Comparison of ENCODE assay signal across 8 cellular contexts in genomic region chr3:98994128-98994762, GRCh38.
DNase-seq lines count a peak whose midpoint lies in the region; ATAC-seq and TF ChIP-seq lines count a peak whose summit lies in the region.

No MANE protein-coding gene starts in this region.

- H2AFZ ChIP-seq in Loucy (ENCODE audit: low read length) (no peak overlapping the region), mammary epithelial cell (ENCODE audit: low read depth, low read length) (no peak overlapping the region)

- H3K36me3 ChIP-seq in Loucy (ENCODE audit: insufficient read depth, low read length) (no peaks in the 10 kb centered on the region), mammary epithelial cell (ENCODE audit: insufficient read depth, low read length) (no peaks in the 10 kb centered on the region)
- H3K36me3 ChIP-seq in CD4-positive, alpha-beta memory T cell (ENCODE audit: insufficient read depth, low read length) = no peaks in the 10 kb centered on the region

- H3K9me2 ChIP-seq in Loucy (replicated peaks; ENCODE audit: low read depth, low read length) = no peaks in the 10 kb centered on the region

- H3K4me3 ChIP-seq in Loucy (ENCODE audit: low read length, poor library complexity, severe bottlenecking) (no peak overlapping the region), mammary epithelial cell (replicated peaks in 1 of 3; ENCODE audit: insufficient read depth in 1 of 3, low read depth in 2 of 3, low read length in 3 of 3) (no peak overlapping the region)
- H3K4me3 ChIP-seq in CD4-positive, alpha-beta memory T cell (ENCODE audit: low read length in 2 of 2) = no peak overlapping the region

- no peaks in the 10 kb centered on the region for H3K27me3 ChIP-seq in Loucy (ENCODE audit: insufficient read depth, low read length, poor library complexity, severe bottlenecking)
- no peaks in the 10 kb centered on the region for H3K27me3 ChIP-seq in mammary epithelial cell (ENCODE audit: insufficient read depth, low read length)
- no peaks in the 10 kb centered on the region for H3K27me3 ChIP-seq in CD4-positive, alpha-beta memory T cell (ENCODE audit: insufficient read depth, low read length)

- no peaks in the 10 kb centered on the region for H3K4me1 Mint-ChIP-seq in CD4-positive, alpha-beta memory T cell

- no peak overlapping the region for H3K27ac Mint-ChIP-seq in CD4-positive, alpha-beta memory T cell

- H3K27me3 Mint-ChIP-seq in CD4-positive, alpha-beta memory T cell = no peaks in the 10 kb centered on the region

- H3K9me3 ChIP-seq in Loucy (ENCODE audit: insufficient read depth, low read depth, low read length) = no peaks in the 10 kb centered on the region
- H3K9me3 ChIP-seq in mammary epithelial cell (replicated peaks; ENCODE audit: insufficient read depth, low read length) = no peaks in the 10 kb centered on the region
- H3K9me3 ChIP-seq in CD4-positive, alpha-beta memory T cell (ENCODE audit: control insufficient read depth in 1 of 2, low read length in 2 of 2) = no peaks in the 10 kb centered on the region

- CTCF ChIA-PET in mammary epithelial cell (lab: Charles Lee; ENCODE audit: low non-redundant PET) = interaction anchor here (0.6 to 1.2 kb wide), 5 partner anchors 9 to 417 kb away, joined by 3 to 5 read pairs (median 3); no protein-coding TSS in a partner anchor
- CTCF ChIA-PET in CD4-positive, alpha-beta memory T cell (lab: Charles Lee; ENCODE audit: partially characterized antibody) = no interaction called here

- H3F3A ChIP-seq in Loucy (ENCODE audit: low read depth) = no peaks in the 10 kb centered on the region

- POLR2A ChIA-PET in CD4-positive, alpha-beta memory T cell (lab: Charles Lee; ENCODE audit: partially characterized antibody) = no interaction called here

- no peak for ATAC-seq in GM19395 (IDR thresholded peaks at IDR 0.05; ENCODE audit: unreplicated experiment)

- no peak overlapping the region for H3K9ac ChIP-seq in Loucy (ENCODE audit: low read depth, low read length, poor library complexity, severe bottlenecking)
- H3K9ac ChIP-seq in mammary epithelial cell (ENCODE audit: insufficient read depth, low read length) = no peak overlapping the region

- peaks cover 0 to 2% (median 0%) of the 10 kb centered on the region in 8 donors for H3K9me3 Mint-ChIP-seq in CD4-positive, alpha-beta memory T cell

- H3K36me3 Mint-ChIP-seq in CD4-positive, alpha-beta memory T cell = no peaks in the 10 kb centered on the region

- H3K4me3 Mint-ChIP-seq in CD4-positive, alpha-beta memory T cell = no peak overlapping the region

- intact Hi-C loops in mammary epithelial cell (cut with micrococcal nuclease) = loop anchor here (1.0 to 10.0 kb wide), 5 partner anchors 177 to 629 kb away; no protein-coding TSS in a partner anchor
- intact Hi-C loops in CD4-positive, alpha-beta memory T cell (cut with micrococcal nuclease) = loop anchor here (10.0 kb wide), 1 partner anchor 179 kb away; no protein-coding TSS in a partner anchor

- H3K79me2 ChIP-seq in Loucy (ENCODE audit: insufficient read depth, low read length) = no peaks in the 10 kb centered on the region
- H3K79me2 ChIP-seq in mammary epithelial cell (ENCODE audit: insufficient read depth, low read length) = peaks cover 8% of the 10 kb centered on the region

- H4K20me1 ChIP-seq in Loucy (ENCODE audit: insufficient read depth, low read length, poor library complexity, severe bottlenecking) (no peaks in the 10 kb centered on the region), mammary epithelial cell (ENCODE audit: insufficient read depth, low read length) (no peaks in the 10 kb centered on the region)

- peak; percentile 2 for DNase-seq in CD1c-positive myeloid dendritic cell (ENCODE audit: extremely low spot score)
- peak; percentile 39 for DNase-seq in mammary epithelial cell
- DNase-seq in lung microvascular endothelial cell (ENCODE audit: low read depth in 2 of 2) = peak; percentile 73 to 79
- no peak for DNase-seq in epidermal melanocyte (ENCODE audit: insufficient read length, low spot score)
- no peak for DNase-seq in SIG-M5 treated with dmso at 0.1 percent for 504 hours (lab: John Stamatoyannopoulos, UW; ENCODE audit: unreplicated experiment)
- no peak for DNase-seq in CD4-positive, alpha-beta memory T cell

- BruUV-seq in mammary epithelial cell (replicated peaks; lab: Mats Ljungman, UMichigan) = no TSS peak

- no peak overlapping the region for H3K27ac ChIP-seq in mammary epithelial cell (ENCODE audit: insufficient read depth, low read depth, low read length)
- no peak overlapping the region for H3K27ac ChIP-seq in CD4-positive, alpha-beta memory T cell (ENCODE audit: low read depth, low read length)

- no peaks in the 10 kb centered on the region for H3K4me1 ChIP-seq in Loucy (ENCODE audit: insufficient read depth, low read length, poor library complexity, severe bottlenecking)
- H3K4me1 ChIP-seq in mammary epithelial cell (ENCODE audit: insufficient read depth, low read length) = peaks cover 4% of the 10 kb centered on the region
- H3K4me1 ChIP-seq in CD4-positive, alpha-beta memory T cell (ENCODE audit: insufficient read depth, low read length) = no peaks in the 10 kb centered on the region

- in situ Hi-C loops in mammary epithelial cell (cut with MboI; ENCODE audit: low sequenced_read_pairs in 2 of 2) = loop anchor here (5.0 to 10.0 kb wide), 2 partner anchors 177 to 399 kb away; partner anchors contain the start of gene CPOX (in 2 of the 2)

- H3K4me2 ChIP-seq in Loucy (ENCODE audit: low read depth, low read length, poor library complexity, severe bottlenecking) = no peak overlapping the region
- no peak overlapping the region for H3K4me2 ChIP-seq in mammary epithelial cell (ENCODE audit: insufficient read depth, low read depth, low read length)

- TF ChIP-seq CTCF in Loucy (conservative IDR thresholded peaks at IDR 0.05; ENCODE audit: low read length) = peak; percentile 63
- peak; percentile 59 to 68 for TF ChIP-seq CTCF in mammary epithelial cell (conservative IDR thresholded peaks at IDR 0.05 in 1 of 2, IDR thresholded peaks at IDR 0.05 in 1 of 2; ENCODE audit: extremely low read depth in 1 of 2, insufficient read depth in 1 of 2, low read depth in 1 of 2, low read length in 2 of 2)

- dilution Hi-C loops in mammary epithelial cell (cut with HindIII; ENCODE audit: low sequenced_read_pairs) = no loop called here

Comparison
In these comparisons a context has a peak if more than half of its experiments do, and no peak if none do; other contexts are left out.
1. DNase-seq: peak in CD1c-positive myeloid dendritic cell (single experiment), mammary epithelial cell (single experiment) and lung microvascular endothelial cell (2 of 2); none in epidermal melanocyte (single experiment), SIG-M5 treated with dmso at 0.1 percent for 504 hours (single experiment) and CD4-positive, alpha-beta memory T cell (0 of 5).